9 cellular contexts compared by ENCODE assay signal in the genomic region with DNA sequence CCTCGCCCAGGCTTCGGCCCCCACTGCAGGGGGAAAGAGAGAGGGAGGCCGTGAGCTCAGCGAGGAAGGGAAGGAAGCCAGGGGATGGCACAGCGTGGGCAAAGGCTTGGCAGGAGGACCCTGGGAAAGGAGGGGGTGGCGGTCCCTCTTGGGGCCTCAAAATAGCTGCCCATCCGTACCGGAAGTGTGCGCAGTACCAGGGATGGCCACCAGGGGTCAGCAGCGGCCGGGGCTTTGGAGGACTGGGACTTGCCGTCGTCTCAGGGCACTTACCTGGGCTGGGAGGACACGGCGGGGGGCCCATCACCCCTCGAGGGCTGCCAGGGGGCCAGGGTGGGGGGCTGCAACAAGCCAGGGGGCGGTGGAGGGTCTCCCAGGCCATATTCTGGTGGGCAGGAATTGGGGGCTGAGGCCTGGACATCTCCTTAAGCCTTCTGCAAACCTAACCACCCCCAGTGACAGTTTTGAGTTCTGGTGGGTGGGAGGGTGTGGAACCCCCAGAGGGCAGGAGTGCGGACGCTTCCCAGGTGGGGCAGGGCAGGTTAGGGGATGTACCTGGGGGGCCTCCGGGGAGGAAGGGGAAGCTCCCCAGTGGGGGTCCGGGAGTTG. TPM values are rescaled to one million over a fixed set of nuclear protein-coding genes. Genes with fewer than 3 reads are reported as not detected.
DNase-seq lines count a peak whose midpoint lies in the region; ATAC-seq and TF ChIP-seq lines count a peak whose summit lies in the region.
"Had no signal": no experiment of that assay in that cellular context is flagged by ENCODE, and none has a peak within 500 bp of the region (broad histone marks: within the 10 kb centered on the region; RNA-seq: fewer than 3 reads in every experiment).

No MANE protein-coding gene starts in this region.

- H3K9me3 ChIP-seq in Loucy (ENCODE audit: insufficient read depth, low read depth, low read length) (no peaks in the 10 kb centered on the region), adrenal gland (replicated peaks in 1 of 3) (no peaks in the 10 kb centered on the region), sigmoid colon (no peaks in the 10 kb centered on the region)

- no peak for TF ChIP-seq EP300 in sigmoid colon (IDR thresholded peaks at IDR 0.05)

- no peaks in the 10 kb centered on the region for H3K79me2 ChIP-seq in Loucy (ENCODE audit: insufficient read depth, low read length)

- H3F3A ChIP-seq in Loucy (ENCODE audit: low read depth) = no peaks in the 10 kb centered on the region

- H3K4me1 ChIP-seq in Loucy (ENCODE audit: insufficient read depth, low read length, poor library complexity, severe bottlenecking) (no peaks in the 10 kb centered on the region), adrenal gland (replicated peaks in 1 of 2) (no peaks in the 10 kb centered on the region), sigmoid colon (peaks cover 0 to 9% (median 8%) of the 10 kb centered on the region in 4 donors)

- no peak overlapping the region for H3K9ac ChIP-seq in Loucy (ENCODE audit: low read depth, low read length, poor library complexity, severe bottlenecking)

- peak; percentile 90 for DNase-seq in ELF-1 (ENCODE audit: low read depth, low spot score)
- peak; percentile 56 to 82 (median 76) for DNase-seq in T-helper 1 cell
- peak; percentile 66 to 90 (median 78) for DNase-seq in adrenal gland
- peak; percentile 86 for DNase-seq in left ventricle myocardium superior
- peak; percentile 87 for DNase-seq in sigmoid colon

- peak overlapping the region; percentile 4; the same call in 1 of the 2 replicates for H2AFZ ChIP-seq in Loucy (ENCODE audit: low read length)

- ATAC-seq in left ventricle myocardium superior (peak; percentile 79), GM18909 (IDR thresholded peaks at IDR 0.05; ENCODE audit: poor library complexity, unreplicated experiment) (no peak), HG02981 (IDR thresholded peaks at IDR 0.05; ENCODE audit: unreplicated experiment) (no peak)

- no peak overlapping the region for H3K4me2 ChIP-seq in Loucy (ENCODE audit: low read depth, low read length, poor library complexity, severe bottlenecking)

- H3K27me3 ChIP-seq in Loucy (ENCODE audit: insufficient read depth, low read length, poor library complexity, severe bottlenecking) = no peaks in the 10 kb centered on the region
- H3K27me3 ChIP-seq in adrenal gland = no peaks in the 10 kb centered on the region
- H3K27me3 ChIP-seq in sigmoid colon = no peaks in the 10 kb centered on the region

- H3K36me3 ChIP-seq in Loucy (ENCODE audit: insufficient read depth, low read length) (no peaks in the 10 kb centered on the region), adrenal gland (replicated peaks in 1 of 2) (no peaks in the 10 kb centered on the region), sigmoid colon (peaks cover 0 to 28% (median 3%) of the 10 kb centered on the region in 4 donors)

- no peaks in the 10 kb centered on the region for H4K20me1 ChIP-seq in Loucy (ENCODE audit: insufficient read depth, low read length, poor library complexity, severe bottlenecking)

- H3K27ac ChIP-seq in adrenal gland (no peak overlapping the region), sigmoid colon (no peak overlapping the region)
- H3K27ac ChIP-seq: epithelial cell of prostate had no signal

- intact Hi-C loops in adrenal gland (cut with DNase I) = loop anchor here (10.0 kb wide), 2 partner anchors 91 to 199 kb away; no protein-coding TSS in a partner anchor
- intact Hi-C loops in left ventricle myocardium superior (cut with micrococcal nuclease) = no loop called here
- intact Hi-C loops in sigmoid colon (cut with DNase I) = loop anchor here (5.0 to 10.0 kb wide), 2 partner anchors 81 to 199 kb away; no protein-coding TSS in a partner anchor

- TF ChIP-seq POLR2A in adrenal gland (IDR thresholded peaks at IDR 0.05) (no peak), sigmoid colon (IDR thresholded peaks at IDR 0.05) (no peak)

- no peaks in the 10 kb centered on the region for H3K9me2 ChIP-seq in Loucy (replicated peaks; ENCODE audit: low read depth, low read length)

- H3K4me3 ChIP-seq in Loucy (ENCODE audit: low read length, poor library complexity, severe bottlenecking) = no peak overlapping the region
- no peak overlapping the region for H3K4me3 ChIP-seq in adrenal gland
- peak overlapping the region in 3 of 4 donors; percentile 11 to 36 (median 28) for H3K4me3 ChIP-seq in sigmoid colon

- WGBS in adrenal gland, 4 donors = 13 to 24% (median 20%) methylated on average over 3 to 21 of the region's 21 CpGs
- 25 to 27% methylated on average over 21 of the region's 21 CpGs for WGBS in sigmoid colon, 2 donors

- TF ChIP-seq CTCF in Loucy (conservative IDR thresholded peaks at IDR 0.05; ENCODE audit: low read length) = peak; percentile 81
- peak; percentile 81 to 99 (median 92) for TF ChIP-seq CTCF in adrenal gland (IDR thresholded peaks at IDR 0.05)
- TF ChIP-seq CTCF in sigmoid colon (IDR thresholded peaks at IDR 0.05) = peak; percentile 87 to 99 (median 96)

RNA-seq across cellular contexts. Expression of a gene that starts 7.8 kb away (rescaled TPM):
- total RNA-seq in adrenal gland (10 to 100 TPM; 27.0 to 83.8 (median 41.5) TPM), left ventricle myocardium superior (24.7 TPM), sigmoid colon (10 to 100 TPM; 14.8 to 28.0 (median 18.3) TPM)
- polyA plus RNA-seq in adrenal gland (10 to 100 TPM in 2 of 3 donors, 1 to 10 TPM in 1; 5.5 to 52.8 (median 44.4) TPM), sigmoid colon (10 to 100 TPM in 1 of 3 donors, 1 to 10 TPM in 2; 3.0 to 22.6 (median 4.4) TPM)

RNA-seq across cellular contexts. Expression of a gene that starts 24.0 kb away (rescaled TPM):
- 1 to 10 TPM in 2 of 8 donors, under 1 TPM in 3, not detected in 3; 0.42 to 3.7 (median 0.57) TPM for total RNA-seq in adrenal gland
- polyA plus RNA-seq in adrenal gland = 1 to 10 TPM in 2 of 3 donors, not detected in 1; 3.3 to 6.0 TPM
- not detected for total RNA-seq in left ventricle myocardium superior
- not detected for total RNA-seq in sigmoid colon
- 1 to 10 TPM in 1 of 3 donors, not detected in 2; 2.2 TPM for polyA plus RNA-seq in sigmoid colon

RNA-seq across cellular contexts. Expression of a gene that starts 45.8 kb away (rescaled TPM):
- total RNA-seq in adrenal gland (10 to 100 TPM in 7 of 8 donors, 1 to 10 TPM in 1; 8.3 to 32.2 (median 24.0) TPM), left ventricle myocardium superior (16.4 TPM), sigmoid colon (10 to 100 TPM in 3 of 4 donors, 1 to 10 TPM in 1; 9.3 to 16.9 (median 11.9) TPM)
- polyA plus RNA-seq in adrenal gland (10 to 100 TPM; 20.3 to 49.6 (median 34.2) TPM), sigmoid colon (10 to 100 TPM; 30.6 to 39.3 (median 37.8) TPM)

RNA-seq across cellular contexts. Expression of a gene that starts 46.0 kb away (rescaled TPM):
- 10 to 100 TPM; 28.0 to 64.2 (median 50.4) TPM for total RNA-seq in adrenal gland
- polyA plus RNA-seq in adrenal gland = 100 to 1,000 TPM in 2 of 3 donors, 10 to 100 TPM in 1; 21.7 to 195 (median 140) TPM
- total RNA-seq in left ventricle myocardium superior = 38.4 TPM
- 10 to 100 TPM; 34.2 to 56.1 (median 54.9) TPM for total RNA-seq in sigmoid colon
- polyA plus RNA-seq in sigmoid colon = 10 to 100 TPM; 78.6 to 91.7 (median 87.1) TPM

RNA-seq across cellular contexts. Expression of a gene that starts 57.1 kb away (rescaled TPM):
- total RNA-seq in adrenal gland (10 to 100 TPM in 7 of 8 donors, 1 to 10 TPM in 1; 4.0 to 16.4 (median 12.2) TPM), left ventricle myocardium superior (5.5 TPM), sigmoid colon (10 to 100 TPM; 11.1 to 23.4 (median 14.7) TPM)
- polyA plus RNA-seq in adrenal gland (10 to 100 TPM in 2 of 3 donors, 1 to 10 TPM in 1; 9.9 to 21.6 (median 21.2) TPM), sigmoid colon (10 to 100 TPM in 2 of 3 donors, 1 to 10 TPM in 1; 8.3 to 25.3 (median 11.4) TPM)

Comparison
In these comparisons a context has a peak if more than half of its experiments do, and no peak if none do; other contexts are left out.
1. H3K4me3 ChIP-seq: peak in sigmoid colon (3 of 4); none in Loucy (single experiment) and adrenal gland (0 of 4).
2. Peak in every context shown above with its lines, with median percentiles within 50 percentile points of each other: DNase-seq and CTCF ChIP-seq.